In the genomic region with DNA sequence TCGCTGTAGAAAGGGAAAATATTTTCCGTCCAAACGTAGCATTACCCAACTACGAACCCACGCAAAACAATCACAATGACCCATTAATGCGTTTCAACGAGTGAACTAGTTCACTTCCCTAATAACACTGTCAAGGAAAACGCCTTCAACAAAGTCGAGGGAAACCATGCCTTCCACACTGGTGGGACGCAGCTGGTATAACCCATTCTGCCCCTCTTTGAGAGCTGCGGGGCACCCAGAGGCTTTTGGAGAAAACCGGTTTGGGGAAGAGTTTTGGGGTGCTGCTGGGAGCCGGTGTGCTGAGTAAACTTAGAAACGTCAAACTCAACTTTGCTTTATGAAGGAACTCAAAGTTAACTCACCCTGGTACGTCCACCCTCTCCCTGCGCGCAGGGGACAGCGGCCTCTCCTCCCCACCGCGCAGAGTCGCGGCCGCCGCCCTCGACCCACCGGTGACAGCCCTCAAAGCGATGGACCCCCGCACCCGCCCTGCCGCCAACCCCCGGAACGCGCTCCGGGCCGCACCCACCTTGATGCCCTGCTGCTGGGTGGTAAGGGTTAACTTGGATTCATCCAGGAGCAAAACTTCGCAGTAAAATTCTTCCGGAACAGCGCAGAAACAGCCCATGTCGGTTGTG, we compare ENCODE assay signal across 8 cellular contexts. TPM values are rescaled to one million over a fixed set of nuclear protein-coding genes. Genes with fewer than 3 reads are reported as not detected.
DNase-seq lines count a peak whose midpoint lies in the region; ATAC-seq and TF ChIP-seq lines count a peak whose summit lies in the region.

No MANE protein-coding gene starts in this region.

- H2AFZ ChIP-seq in neuron (ENCODE audit: low read depth, low read length) = peak overlapping the region; percentile 91

- TF ChIP-seq CTCF in GM13976 (IDR thresholded peaks at IDR 0.05; ENCODE audit: borderline replicate concordance, control extremely low read depth, extremely low read depth, insufficient read depth, missing control alignments) = no peak
- TF ChIP-seq CTCF in fibroblast of pulmonary artery (IDR thresholded peaks at IDR 0.05; ENCODE audit: low read length, missing control alignments) = no peak

- peak overlapping the region; percentile 59 for H3K4me3 ChIP-seq in fibroblast of pulmonary artery (replicated peaks; ENCODE audit: low read depth, low read length)
- peak overlapping the region; percentile 72 for H3K4me3 ChIP-seq in neuron (ENCODE audit: low read length)

- H3K4me3 Mint-ChIP-seq in T-helper 17 cell = peak overlapping the region; percentile 85

- H3K27ac Mint-ChIP-seq in T-helper 17 cell = peak overlapping the region; percentile 74

- TF ChIP-seq POLR2A in GM18505 (IDR thresholded peaks at IDR 0.05; ENCODE audit: borderline replicate concordance, extremely low read depth, insufficient read depth, insufficient read length) = no peak

- ATAC-seq in T-helper 17 cell = peak; percentile 6
- no peak for ATAC-seq in GM21515 (IDR thresholded peaks at IDR 0.05; ENCODE audit: unreplicated experiment)
- no peak for ATAC-seq in GM18505 (IDR thresholded peaks at IDR 0.05; ENCODE audit: unreplicated experiment)

- peaks cover 53% of the 10 kb centered on the region for H3K27me3 Mint-ChIP-seq in T-helper 17 cell

- in situ Hi-C loops in GM13976 (cut with MboI; ENCODE audit: low sequenced_read_pairs, unreplicated experiment) = no loop called here

- peak; percentile 9 for DNase-seq in GM13976 (ENCODE audit: low spot score)
- no peak for DNase-seq in T-helper 17 cell
- peak; percentile 17 for DNase-seq in fibroblast of pulmonary artery (ENCODE audit: low read depth)
- no peak for DNase-seq in effector CD8-positive, alpha-beta T cell (lab: John Stamatoyannopoulos, UW)
- DNase-seq in GM03348 (ENCODE audit: low spot score) = no peak

- H3K36me3 Mint-ChIP-seq in T-helper 17 cell (ENCODE audit: low read depth) = peaks cover 4% of the 10 kb centered on the region

- no peaks in the 10 kb centered on the region for H3K9me3 ChIP-seq in T-helper 17 cell (ENCODE audit: control insufficient read depth, low read length, poor library complexity, severe bottlenecking)
- H3K9me3 ChIP-seq in neuron (ENCODE audit: low read length) = no peaks in the 10 kb centered on the region

- H3K4me1 Mint-ChIP-seq in T-helper 17 cell = peaks cover 10% of the 10 kb centered on the region

- H3K4me1 ChIP-seq in neuron (ENCODE audit: insufficient read depth, low read length) = peaks cover 38% of the 10 kb centered on the region

- no peaks in the 10 kb centered on the region for H3K36me3 ChIP-seq in neuron (ENCODE audit: insufficient read depth, low read length)

- no peaks in the 10 kb centered on the region for H3K27me3 ChIP-seq in neuron (ENCODE audit: insufficient read depth, low read length)

RNA-seq across cellular contexts. Expression of a gene that starts 0.5 kb away (rescaled TPM):
- total RNA-seq in T-helper 17 cell = 1 to 10 TPM in 1 of 2 donors, under 1 TPM in 1; 0.50 to 1.4 TPM

Comparison
In these comparisons a context has a peak if more than half of its experiments do, and no peak if none do; other contexts are left out.
1. DNase-seq: peak in GM13976 (single experiment) and fibroblast of pulmonary artery (single experiment); none in T-helper 17 cell (0 of 3), effector CD8-positive, alpha-beta T cell (single experiment) and GM03348 (single experiment).